29 cellular contexts compared by ENCODE assay signal in genomic region chr2:222942556-222942955, GRCh38.
"Had no signal": no experiment of that assay in that cellular context is flagged by ENCODE, and none has a peak within 500 bp of the region (broad histone marks: within the 10 kb centered on the region; RNA-seq: fewer than 3 reads in every experiment).

No MANE protein-coding gene starts in this region.

- H3K36me3 ChIP-seq: ovary had no signal

- H3K4me3 ChIP-seq: ascending aorta, esophagus squamous epithelium, ovary, right lobe of liver, stomach, tibial artery, upper lobe of right lung had no signal

- H3K9me3 Mint-ChIP-seq: activated naive CD8-positive, alpha-beta T cell treated with anti-CD3 and anti-CD28 coated beads, Interleukin-2, amount 10 ng/mL, durations not matched to agents 7 days and 5 days; activated T-helper 1 cell treated with anti-CD3 and anti-CD28 coated beads, Interleukin-12 subunit alpha, Interleukin-12 subunit beta, Interleukin-2, Interleukin-4 antibody, amounts not matched to agents 30 ng/mL and 10 ng/mL and 1 ng/mL, durations not matched to agents 14 hours and 24 hours and 36 hours had no signal

- H3K27ac ChIP-seq: ascending aorta, brain microvascular endothelial cell, epithelial cell of prostate, esophagus squamous epithelium, ovary, right lobe of liver, tibial artery, upper lobe of right lung had no signal

- H3K27me3 Mint-ChIP-seq: activated CD4-positive, alpha-beta T cell treated with anti-CD3 and anti-CD28 coated beads for 36 hours; activated naive CD8-positive, alpha-beta T cell treated with anti-CD3 and anti-CD28 coated beads, Interleukin-2, amount 10 ng/mL, durations not matched to agents 7 days and 5 days; dendritic cell treated with granulocyte-macrophage colony-stimulating factor and Interleukin-4, amounts not matched to agents 40 ng/mL and 50 ng/mL, for 4 days; progenitor cell of endocrine pancreas; stimulated activated naive B cell treated with anti-CD40 and anti-IgM and Interleukin-4, amounts not matched to agents 10 μg/mL and 1 μg/mL and 100 μg/mL, for 72 hours had no signal

- FAIRE-seq: endometrium had no signal

- DNase-seq: activated CD4-positive, alpha-beta T cell treated with anti-CD3 and anti-CD28 coated beads for 36 hours; activated CD4-positive, alpha-beta T cell treated with anti-CD3 and anti-CD28 coated beads, Interleukin-2, amount 50 U/mL, for 4 hours; activated CD4-positive, CD25-positive, alpha-beta regulatory T cell; activated CD8-positive, alpha-beta memory T cell treated with anti-CD3 and anti-CD28 coated beads, Interleukin-2, amount 50 U/mL, for 4 hours; activated effector memory CD4-positive, alpha-beta T cell treated with anti-CD3 and anti-CD28 coated beads, Interleukin-2, amount 50 U/mL, for 16 hours; activated naive CD4-positive, alpha-beta T cell treated with anti-CD3 and anti-CD28 coated beads for 36 hours; activated naive CD8-positive, alpha-beta T cell treated with anti-CD3 and anti-CD28 coated beads, Interleukin-2, amount 10 ng/mL, durations not matched to agents 7 days and 5 days; activated T-cell treated with anti-CD3 and anti-CD28 coated beads, Interleukin-2, amount 50 U/mL, for 1 hour; brain microvascular endothelial cell; effector CD4-positive, alpha-beta T cell; esophagus squamous epithelium; foreskin melanocyte; left ventricle myocardium superior; ovary; right lobe of liver; stimulated activated CD4-positive, alpha-beta T cell treated with anti-CD3 and anti-CD28 coated beads, Interleukin-4, amount 100 ng/mL, for 24 hours; stimulated activated naive B cell treated with anti-CD40 and anti-IgM and Interleukin-4, amounts not matched to agents 10 μg/mL and 1 μg/mL and 100 μg/mL, for 72 hours; stomach; T-helper 1 cell; tibial artery; upper lobe of right lung had no signal

- H3K27ac Mint-ChIP-seq: activated CD4-positive, alpha-beta T cell treated with anti-CD3 and anti-CD28 coated beads for 36 hours; activated naive CD4-positive, alpha-beta T cell treated with anti-CD3 and anti-CD28 coated beads for 36 hours; activated naive CD8-positive, alpha-beta T cell treated with anti-CD3 and anti-CD28 coated beads, Interleukin-2, amount 10 ng/mL, durations not matched to agents 7 days and 5 days; dendritic cell treated with granulocyte-macrophage colony-stimulating factor and Interleukin-4, amounts not matched to agents 40 ng/mL and 50 ng/mL, for 4 days; nephron; progenitor cell of endocrine pancreas; stimulated activated naive B cell treated with anti-CD40 and anti-IgM and Interleukin-4, amounts not matched to agents 10 μg/mL and 1 μg/mL and 100 μg/mL, for 72 hours; T-helper 2 cell treated with Interferon-gamma antibody and Interleukin-4, amounts not matched to agents 5 μg/mL and 100 μg/mL, for 36 hours had no signal

- H3K4me3 Mint-ChIP-seq: activated CD4-positive, alpha-beta T cell treated with anti-CD3 and anti-CD28 coated beads for 36 hours; activated naive CD4-positive, alpha-beta T cell treated with anti-CD3 and anti-CD28 coated beads for 36 hours; activated naive CD8-positive, alpha-beta T cell treated with anti-CD3 and anti-CD28 coated beads, Interleukin-2, amount 10 ng/mL, durations not matched to agents 7 days and 5 days; activated T-helper 1 cell treated with anti-CD3 and anti-CD28 coated beads, Interleukin-12 subunit alpha, Interleukin-12 subunit beta, Interleukin-2, Interleukin-4 antibody, amounts not matched to agents 30 ng/mL and 10 ng/mL and 1 ng/mL, durations not matched to agents 14 hours and 24 hours and 36 hours; dendritic cell treated with granulocyte-macrophage colony-stimulating factor and Interleukin-4, amounts not matched to agents 40 ng/mL and 50 ng/mL, for 4 days; nephron; stimulated activated naive B cell treated with anti-CD40 and anti-IgM and Interleukin-4, amounts not matched to agents 10 μg/mL and 1 μg/mL and 100 μg/mL, for 72 hours; T-helper 2 cell treated with Interferon-gamma antibody and Interleukin-4, amounts not matched to agents 5 μg/mL and 100 μg/mL, for 36 hours had no signal

- H3K4me1 ChIP-seq: right lobe of liver, upper lobe of right lung had no signal

- ATAC-seq: activated CD4-positive, alpha-beta T cell treated with anti-CD3 and anti-CD28 coated beads for 36 hours; left ventricle myocardium superior; right lobe of liver; stimulated activated naive B cell treated with anti-CD40 and anti-IgM and Interleukin-4, amounts not matched to agents 10 μg/mL and 1 μg/mL and 100 μg/mL, for 72 hours; upper lobe of right lung had no signal

- H3K9me3 ChIP-seq: ovary, right lobe of liver, upper lobe of right lung had no signal

- H3K27me3 ChIP-seq: ascending aorta, brain microvascular endothelial cell, esophagus squamous epithelium, ovary, right lobe of liver, stomach, tibial artery, upper lobe of right lung had no signal
